ENCODE assay signal across 10 cellular contexts in genomic region chr20:10864076-10864672, GRCh38.
DNase-seq lines count a peak whose midpoint lies in the region; ATAC-seq and TF ChIP-seq lines count a peak whose summit lies in the region.
"Had no signal": no experiment of that assay in that cellular context is flagged by ENCODE, and none has a peak within 500 bp of the region (broad histone marks: within the 10 kb centered on the region; RNA-seq: fewer than 3 reads in every experiment).

No MANE protein-coding gene starts in this region.

- peak overlapping the region; percentile 25 for H3K27ac ChIP-seq in foreskin keratinocyte

- DNase-seq in Daoy (ENCODE audit: low read depth), result peak; percentile 27
- peak; percentile 71 for DNase-seq in NCI-H748 treated with DMSO at 0.1 percent for 48 hours (lab: John Stamatoyannopoulos, UW)
- DNase-seq in foreskin keratinocyte, result peak; percentile 61 to 76
- DNase-seq in cerebellar cortex (ENCODE audit: low spot score), result no peak
- no peak for DNase-seq in nucleus accumbens (lab: John Stamatoyannopoulos, UW)
- DNase-seq: NCI-H524 treated with DMSO at 0.1 percent for 48 hours, retina had no signal

- peak overlapping the region; percentile 71 for H3K4me2 ChIP-seq in skeletal muscle satellite cell (ENCODE audit: low read length)

- TF ChIP-seq CTCF in foreskin keratinocyte (conservative IDR thresholded peaks at IDR 0.05), result no peak

- H3K9ac ChIP-seq in skeletal muscle satellite cell (ENCODE audit: low read depth, low read length), result peak overlapping the region; percentile 36

- H3K36me3 ChIP-seq in skeletal muscle satellite cell (ENCODE audit: insufficient read depth, low read length), result no peaks in the 10 kb centered on the region

- peaks cover 21% of the 10 kb centered on the region for H3K4me1 ChIP-seq in foreskin keratinocyte
- peaks cover 30% of the 10 kb centered on the region for H3K4me1 ChIP-seq in skeletal muscle satellite cell (ENCODE audit: control insufficient read depth, insufficient read depth, low read length)

- H3K27me3 ChIP-seq in foreskin keratinocyte, result no peaks in the 10 kb centered on the region
- no peaks in the 10 kb centered on the region for H3K27me3 ChIP-seq in skeletal muscle satellite cell (ENCODE audit: control insufficient read depth, insufficient read depth, low read length)

- peak overlapping the region; percentile 34 for H3K4me3 ChIP-seq in skeletal muscle satellite cell (ENCODE audit: low read length)

- no peaks in the 10 kb centered on the region for H3K9me3 ChIP-seq in skeletal muscle satellite cell (replicated peaks; ENCODE audit: low read length)

- peak; percentile 98 for ATAC-seq in foreskin keratinocyte
- no peak for ATAC-seq in GM21723 (IDR thresholded peaks at IDR 0.05; ENCODE audit: unreplicated experiment)
- no peak for ATAC-seq in HG03159 (IDR thresholded peaks at IDR 0.05; ENCODE audit: unreplicated experiment)

Comparison
In these comparisons a context has a peak if more than half of its experiments do, and no peak if none do; other contexts are left out.
1. DNase-seq: peak in Daoy (single experiment), NCI-H748 treated with DMSO at 0.1 percent for 48 hours (single experiment) and foreskin keratinocyte (2 of 2); none in cerebellar cortex (single experiment) and nucleus accumbens (0 of 56).